In genomic region chr14:23104591-23105347, GRCh38 we compare ENCODE assay signal across 1 cellular context.
TF ChIP-seq lines count a peak whose summit lies in the region.

Gene CIROP (minus strand): TSS chr14:23104989. CDS start chr14:23104920, 69 bp downstream.

TF ChIP-seq in HepG2, 621 proteins besides CTCF, POLR2A, EP300 and RAD21 (continued from another document):
- TF ChIP-seq SNAPC4 (CRISPR knock-in tag; IDR thresholded peaks at IDR 0.05), result no peak
- TF ChIP-seq ZFP36L1 (CRISPR knock-in tag; IDR thresholded peaks at IDR 0.05), result no peak
- no peak for TF ChIP-seq ATF6 (CRISPR knock-in tag; conservative IDR thresholded peaks at IDR 0.05)
